Comparison of ENCODE assay signal across 1 cellular context in the genomic region with DNA sequence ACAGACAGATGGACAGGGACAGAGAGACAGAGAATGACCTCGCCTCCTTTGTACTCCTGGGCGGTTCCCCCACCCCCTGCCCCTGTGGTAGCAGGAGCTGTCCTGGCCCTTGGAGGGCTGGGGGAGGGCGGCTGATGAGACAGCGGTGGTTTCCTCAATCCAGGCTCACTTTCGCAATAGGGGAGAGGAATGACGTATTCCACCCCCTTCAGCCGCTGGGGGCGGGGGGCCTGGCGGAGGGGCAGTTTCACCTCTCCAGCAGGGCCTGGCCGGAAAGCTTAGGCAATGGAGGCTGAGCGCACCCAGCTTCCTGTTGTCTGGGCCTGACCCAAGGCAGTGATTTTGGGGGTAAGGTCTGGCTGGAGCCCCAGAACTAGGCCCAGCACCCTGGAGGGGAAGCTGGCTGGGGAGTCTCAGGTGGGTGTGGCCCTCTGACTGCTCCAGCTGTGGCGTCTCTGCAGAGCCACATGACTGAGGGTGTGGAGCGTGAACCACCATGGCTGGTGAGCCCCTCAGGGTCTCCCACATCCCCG.
A peak's percentile ranks its signal among the peaks of the same experiment; 100 is the strongest.
TF ChIP-seq lines count a peak whose summit lies in the region.

No MANE protein-coding gene starts in this region.

TF ChIP-seq in K562, 482 proteins besides CTCF, POLR2A, EP300 and RAD21 (continued from another document and continues in another):
- TF ChIP-seq, protein P1, sequence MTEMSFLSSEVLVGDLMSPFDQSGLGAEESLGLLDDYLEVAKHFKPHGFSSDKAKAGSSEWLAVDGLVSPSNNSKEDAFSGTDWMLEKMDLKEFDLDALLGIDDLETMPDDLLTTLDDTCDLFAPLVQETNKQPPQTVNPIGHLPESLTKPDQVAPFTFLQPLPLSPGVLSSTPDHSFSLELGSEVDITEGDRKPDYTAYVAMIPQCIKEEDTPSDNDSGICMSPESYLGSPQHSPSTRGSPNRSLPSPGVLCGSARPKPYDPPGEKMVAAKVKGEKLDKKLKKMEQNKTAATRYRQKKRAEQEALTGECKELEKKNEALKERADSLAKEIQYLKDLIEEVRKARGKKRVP (CRISPR knock-in tag; IDR thresholded peaks at IDR 0.05) = 0 out of 2 replicates have a peak, but pooled peaks have one; percentile 58
- TF ChIP-seq CBFB (CRISPR knock-in tag; IDR thresholded peaks at IDR 0.05) = no peak
- TF ChIP-seq ZNF431 (CRISPR knock-in tag; IDR thresholded peaks at IDR 0.05) = no peak
- no peak for TF ChIP-seq ZNF707 (CRISPR knock-in tag; conservative IDR thresholded peaks at IDR 0.05)
- TF ChIP-seq CHD4 (IDR thresholded peaks at IDR 0.05; ENCODE audit: insufficient read depth, insufficient replicate concordance, low read depth, low read length, poor library complexity, severe bottlenecking) = no peak
- TF ChIP-seq CHCHD3 (CRISPR knock-in tag; IDR thresholded peaks at IDR 0.05) = no peak
- no peak for TF ChIP-seq RHOXF2B (CRISPR knock-in tag; conservative IDR thresholded peaks at IDR 0.05)
- TF ChIP-seq ESRRA (IDR thresholded peaks at IDR 0.05; ENCODE audit: borderline replicate concordance, low read depth) = peak; percentile 79; the same call in 1 of the 2 replicates
- no peak for TF ChIP-seq COPS2 (conservative IDR thresholded peaks at IDR 0.05)
- TF ChIP-seq CCNT2 (IDR thresholded peaks at IDR 0.05; ENCODE audit: borderline replicate concordance, extremely low read depth, insufficient read length, low read depth, low read length) = no peak
- no peak for TF ChIP-seq RFX5 (IDR thresholded peaks at IDR 0.05; ENCODE audit: low read depth, low read length)
- TF ChIP-seq MAFG (tag; conservative IDR thresholded peaks at IDR 0.05) = no peak
- TF ChIP-seq, protein P2, sequence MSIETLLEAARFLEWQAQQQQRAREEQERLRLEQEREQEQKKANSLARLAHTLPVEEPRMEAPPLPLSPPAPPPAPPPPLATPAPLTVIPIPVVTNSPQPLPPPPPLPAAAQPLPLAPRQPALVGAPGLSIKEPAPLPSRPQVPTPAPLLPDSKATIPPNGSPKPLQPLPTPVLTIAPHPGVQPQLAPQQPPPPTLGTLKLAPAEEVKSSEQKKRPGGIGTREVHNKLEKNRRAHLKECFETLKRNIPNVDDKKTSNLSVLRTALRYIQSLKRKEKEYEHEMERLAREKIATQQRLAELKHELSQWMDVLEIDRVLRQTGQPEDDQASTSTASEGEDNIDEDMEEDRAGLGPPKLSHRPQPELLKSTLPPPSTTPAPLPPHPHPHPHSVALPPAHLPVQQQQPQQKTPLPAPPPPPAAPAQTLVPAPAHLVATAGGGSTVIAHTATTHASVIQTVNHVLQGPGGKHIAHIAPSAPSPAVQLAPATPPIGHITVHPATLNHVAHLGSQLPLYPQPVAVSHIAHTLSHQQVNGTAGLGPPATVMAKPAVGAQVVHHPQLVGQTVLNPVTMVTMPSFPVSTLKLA (conservative IDR thresholded peaks at IDR 0.05) = peak; percentile 59 to 79
- no peak; a peak in 1 of 4 replicates for TF ChIP-seq KDM4B (IDR thresholded peaks at IDR 0.05; ENCODE audit: borderline replicate concordance in 2 of 2, low read depth in 1 of 2)
- TF ChIP-seq, protein P3, sequence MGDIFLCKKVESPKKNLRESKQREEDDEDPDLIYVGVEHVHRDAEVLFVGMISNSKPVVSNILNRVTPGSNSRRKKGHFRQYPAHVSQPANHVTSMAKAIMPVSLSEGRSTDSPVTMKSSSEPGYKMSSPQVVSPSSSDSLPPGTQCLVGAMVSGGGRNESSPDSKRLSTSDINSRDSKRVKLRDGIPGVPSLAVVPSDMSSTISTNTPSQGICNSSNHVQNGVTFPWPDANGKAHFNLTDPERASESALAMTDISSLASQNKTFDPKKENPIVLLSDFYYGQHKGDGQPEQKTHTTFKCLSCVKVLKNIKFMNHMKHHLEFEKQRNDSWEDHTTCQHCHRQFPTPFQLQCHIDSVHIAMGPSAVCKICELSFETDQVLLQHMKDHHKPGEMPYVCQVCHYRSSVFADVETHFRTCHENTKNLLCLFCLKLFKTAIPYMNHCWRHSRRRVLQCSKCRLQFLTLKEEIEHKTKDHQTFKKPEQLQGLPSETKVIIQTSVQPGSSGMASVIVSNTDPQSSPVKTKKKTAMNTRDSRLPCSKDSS (IDR thresholded peaks at IDR 0.05; ENCODE audit: low read depth, partially characterized antibody) = no peak
- TF ChIP-seq BRF1 (IDR thresholded peaks at IDR 0.05; ENCODE audit: borderline replicate concordance, extremely low read depth, insufficient read length) = no peak
- no peak for TF ChIP-seq NFIX (CRISPR knock-in tag; IDR thresholded peaks at IDR 0.05; ENCODE audit: low read depth)
- TF ChIP-seq POLR3G (IDR thresholded peaks at IDR 0.05; ENCODE audit: extremely low read depth, insufficient read length, insufficient replicate concordance) = no peak
- TF ChIP-seq ZBTB7A (IDR thresholded peaks at IDR 0.05; ENCODE audit: borderline replicate concordance, control insufficient read depth, low read depth, low read length) = peak; percentile 68; the same call in 1 of the 2 replicates
- TF ChIP-seq SMARCA5 (IDR thresholded peaks at IDR 0.05) = no peak
- no peak for TF ChIP-seq ZSCAN32 (CRISPR knock-in tag; IDR thresholded peaks at IDR 0.05)
- TF ChIP-seq TBP (optimal IDR thresholded peaks at IDR 0.05; ENCODE audit: low read depth, low read length) = no peak
- TF ChIP-seq, protein P4, sequence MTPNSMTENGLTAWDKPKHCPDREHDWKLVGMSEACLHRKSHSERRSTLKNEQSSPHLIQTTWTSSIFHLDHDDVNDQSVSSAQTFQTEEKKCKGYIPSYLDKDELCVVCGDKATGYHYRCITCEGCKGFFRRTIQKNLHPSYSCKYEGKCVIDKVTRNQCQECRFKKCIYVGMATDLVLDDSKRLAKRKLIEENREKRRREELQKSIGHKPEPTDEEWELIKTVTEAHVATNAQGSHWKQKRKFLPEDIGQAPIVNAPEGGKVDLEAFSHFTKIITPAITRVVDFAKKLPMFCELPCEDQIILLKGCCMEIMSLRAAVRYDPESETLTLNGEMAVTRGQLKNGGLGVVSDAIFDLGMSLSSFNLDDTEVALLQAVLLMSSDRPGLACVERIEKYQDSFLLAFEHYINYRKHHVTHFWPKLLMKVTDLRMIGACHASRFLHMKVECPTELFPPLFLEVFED (CRISPR knock-in tag; conservative IDR thresholded peaks at IDR 0.05) = no peak
- 0 out of 2 replicates have a peak, but pooled peaks have one; percentile 54 for TF ChIP-seq LCOR (CRISPR knock-in tag; IDR thresholded peaks at IDR 0.05)
- no peak for TF ChIP-seq ZNF785 (CRISPR knock-in tag; IDR thresholded peaks at IDR 0.05)
- TF ChIP-seq TARDBP (IDR thresholded peaks at IDR 0.05) = no peak; the same call in 1 of the 2 replicates
- no peak for TF ChIP-seq NFXL1 (CRISPR knock-in tag; IDR thresholded peaks at IDR 0.05)
- peak; percentile 30; the same call in 1 of the 2 replicates for TF ChIP-seq ZEB2 (IDR thresholded peaks at IDR 0.05)
- TF ChIP-seq SRSF1 (IDR thresholded peaks at IDR 0.05; ENCODE audit: low read depth, low read length) = no peak
- TF ChIP-seq CBFA2T3 (IDR thresholded peaks at IDR 0.05) = peak; percentile 53; the same call in 1 of the 2 replicates
- TF ChIP-seq SOX6 (IDR thresholded peaks at IDR 0.05) = peak; percentile 56; the same call in 1 of the 2 replicates
- TF ChIP-seq RBM15 (IDR thresholded peaks at IDR 0.05; ENCODE audit: insufficient read depth, low read length) = no peak
- TF ChIP-seq EZH2 (IDR thresholded peaks at IDR 0.05; ENCODE audit: borderline replicate concordance, low read depth, low read length) = no peak
- TF ChIP-seq SETDB1 (IDR thresholded peaks at IDR 0.05; ENCODE audit: low read length) = no peak
- no peak for TF ChIP-seq ZNF41 (CRISPR knock-in tag; conservative IDR thresholded peaks at IDR 0.05)
- TF ChIP-seq HMG20A (CRISPR knock-in tag; conservative IDR thresholded peaks at IDR 0.05) = no peak
- no peak for TF ChIP-seq ELF4 (CRISPR knock-in tag; IDR thresholded peaks at IDR 0.05)
- no peak for TF ChIP-seq SLC30A9 (CRISPR knock-in tag; IDR thresholded peaks at IDR 0.05)
- no peak for TF ChIP-seq ZNF133 (CRISPR knock-in tag; IDR thresholded peaks at IDR 0.05)
- TF ChIP-seq HNRNPUL1 (IDR thresholded peaks at IDR 0.05; ENCODE audit: low read length) = no peak
- TF ChIP-seq STAT5A (IDR thresholded peaks at IDR 0.05; ENCODE audit: borderline replicate concordance, low read length) = no peak
- no peak; a peak in 1 of 4 replicates for TF ChIP-seq FOXK2 (conservative IDR thresholded peaks at IDR 0.05 in 1 of 2, IDR thresholded peaks at IDR 0.05 in 1 of 2; ENCODE audit: low read depth in 2 of 2)
- TF ChIP-seq, protein P5, sequence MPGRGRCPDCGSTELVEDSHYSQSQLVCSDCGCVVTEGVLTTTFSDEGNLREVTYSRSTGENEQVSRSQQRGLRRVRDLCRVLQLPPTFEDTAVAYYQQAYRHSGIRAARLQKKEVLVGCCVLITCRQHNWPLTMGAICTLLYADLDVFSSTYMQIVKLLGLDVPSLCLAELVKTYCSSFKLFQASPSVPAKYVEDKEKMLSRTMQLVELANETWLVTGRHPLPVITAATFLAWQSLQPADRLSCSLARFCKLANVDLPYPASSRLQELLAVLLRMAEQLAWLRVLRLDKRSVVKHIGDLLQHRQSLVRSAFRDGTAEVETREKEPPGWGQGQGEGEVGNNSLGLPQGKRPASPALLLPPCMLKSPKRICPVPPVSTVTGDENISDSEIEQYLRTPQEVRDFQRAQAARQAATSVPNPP (IDR thresholded peaks at IDR 0.05; ENCODE audit: borderline replicate concordance, insufficient read depth, insufficient read length) = no peak
- TF ChIP-seq, protein P6, sequence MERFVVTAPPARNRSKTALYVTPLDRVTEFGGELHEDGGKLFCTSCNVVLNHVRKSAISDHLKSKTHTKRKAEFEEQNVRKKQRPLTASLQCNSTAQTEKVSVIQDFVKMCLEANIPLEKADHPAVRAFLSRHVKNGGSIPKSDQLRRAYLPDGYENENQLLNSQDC (CRISPR knock-in tag; IDR thresholded peaks at IDR 0.05) = no peak
- TF ChIP-seq NCOR1 (IDR thresholded peaks at IDR 0.05) = peak; percentile 62; the same call in 1 of the 2 replicates
- TF ChIP-seq, protein P7, sequence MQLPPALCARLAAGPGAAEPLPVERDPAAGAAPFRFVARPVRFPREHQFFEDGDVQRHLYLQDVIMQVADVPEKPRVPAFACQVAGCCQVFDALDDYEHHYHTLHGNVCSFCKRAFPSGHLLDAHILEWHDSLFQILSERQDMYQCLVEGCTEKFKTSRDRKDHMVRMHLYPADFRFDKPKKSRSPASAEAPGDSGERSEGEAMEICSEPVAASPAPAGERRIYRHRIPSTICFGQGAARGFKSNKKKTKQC (CRISPR knock-in tag; IDR thresholded peaks at IDR 0.05) = no peak; the same call in 1 of the 2 replicates
- no peak for TF ChIP-seq TAL1 (IDR thresholded peaks at IDR 0.05)
- TF ChIP-seq ZNF134 (CRISPR knock-in tag; conservative IDR thresholded peaks at IDR 0.05) = no peak
- no peak for TF ChIP-seq CAMTA2 (CRISPR knock-in tag; conservative IDR thresholded peaks at IDR 0.05)
- TF ChIP-seq, protein P8, sequence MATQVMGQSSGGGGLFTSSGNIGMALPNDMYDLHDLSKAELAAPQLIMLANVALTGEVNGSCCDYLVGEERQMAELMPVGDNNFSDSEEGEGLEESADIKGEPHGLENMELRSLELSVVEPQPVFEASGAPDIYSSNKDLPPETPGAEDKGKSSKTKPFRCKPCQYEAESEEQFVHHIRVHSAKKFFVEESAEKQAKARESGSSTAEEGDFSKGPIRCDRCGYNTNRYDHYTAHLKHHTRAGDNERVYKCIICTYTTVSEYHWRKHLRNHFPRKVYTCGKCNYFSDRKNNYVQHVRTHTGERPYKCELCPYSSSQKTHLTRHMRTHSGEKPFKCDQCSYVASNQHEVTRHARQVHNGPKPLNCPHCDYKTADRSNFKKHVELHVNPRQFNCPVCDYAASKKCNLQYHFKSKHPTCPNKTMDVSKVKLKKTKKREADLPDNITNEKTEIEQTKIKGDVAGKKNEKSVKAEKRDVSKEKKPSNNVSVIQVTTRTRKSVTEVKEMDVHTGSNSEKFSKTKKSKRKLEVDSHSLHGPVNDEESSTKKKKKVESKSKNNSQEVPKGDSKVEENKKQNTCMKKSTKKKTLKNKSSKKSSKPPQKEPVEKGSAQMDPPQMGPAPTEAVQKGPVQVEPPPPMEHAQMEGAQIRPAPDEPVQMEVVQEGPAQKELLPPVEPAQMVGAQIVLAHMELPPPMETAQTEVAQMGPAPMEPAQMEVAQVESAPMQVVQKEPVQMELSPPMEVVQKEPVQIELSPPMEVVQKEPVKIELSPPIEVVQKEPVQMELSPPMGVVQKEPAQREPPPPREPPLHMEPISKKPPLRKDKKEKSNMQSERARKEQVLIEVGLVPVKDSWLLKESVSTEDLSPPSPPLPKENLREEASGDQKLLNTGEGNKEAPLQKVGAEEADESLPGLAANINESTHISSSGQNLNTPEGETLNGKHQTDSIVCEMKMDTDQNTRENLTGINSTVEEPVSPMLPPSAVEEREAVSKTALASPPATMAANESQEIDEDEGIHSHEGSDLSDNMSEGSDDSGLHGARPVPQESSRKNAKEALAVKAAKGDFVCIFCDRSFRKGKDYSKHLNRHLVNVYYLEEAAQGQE (CRISPR knock-in tag; IDR thresholded peaks at IDR 0.05; ENCODE audit: low read depth) = no peak
- no peak for TF ChIP-seq SP2 (IDR thresholded peaks at IDR 0.05; ENCODE audit: extremely low read depth, low read depth, low read length, poor library complexity, severe bottlenecking)
- TF ChIP-seq ZBTB8A (IDR thresholded peaks at IDR 0.05; ENCODE audit: partially characterized antibody) = no peak
- no peak for TF ChIP-seq MTA3 (IDR thresholded peaks at IDR 0.05; ENCODE audit: borderline replicate concordance)
- TF ChIP-seq MED1 (CRISPR knock-in tag; IDR thresholded peaks at IDR 0.05; ENCODE audit: borderline replicate concordance) = no peak
- TF ChIP-seq JUND (IDR thresholded peaks at IDR 0.05; ENCODE audit: borderline replicate concordance, low read depth, low read length) = peak; percentile 96
- peak; percentile 95; the same call in 2 of the 3 replicates for TF ChIP-seq JUND (tag; IDR thresholded peaks at IDR 0.05; ENCODE audit: borderline replicate concordance, low read depth, low read length)
- TF ChIP-seq, protein P9, sequence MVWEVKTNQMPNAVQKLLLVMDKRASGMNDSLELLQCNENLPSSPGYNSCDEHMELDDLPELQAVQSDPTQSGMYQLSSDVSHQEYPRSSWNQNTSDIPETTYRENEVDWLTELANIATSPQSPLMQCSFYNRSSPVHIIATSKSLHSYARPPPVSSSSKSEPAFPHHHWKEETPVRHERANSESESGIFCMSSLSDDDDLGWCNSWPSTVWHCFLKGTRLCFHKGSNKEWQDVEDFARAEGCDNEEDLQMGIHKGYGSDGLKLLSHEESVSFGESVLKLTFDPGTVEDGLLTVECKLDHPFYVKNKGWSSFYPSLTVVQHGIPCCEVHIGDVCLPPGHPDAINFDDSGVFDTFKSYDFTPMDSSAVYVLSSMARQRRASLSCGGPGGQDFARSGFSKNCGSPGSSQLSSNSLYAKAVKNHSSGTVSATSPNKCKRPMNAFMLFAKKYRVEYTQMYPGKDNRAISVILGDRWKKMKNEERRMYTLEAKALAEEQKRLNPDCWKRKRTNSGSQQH (CRISPR knock-in tag; IDR thresholded peaks at IDR 0.05) = no peak
- TF ChIP-seq ZNF717 (CRISPR knock-in tag; IDR thresholded peaks at IDR 0.05) = no peak
- TF ChIP-seq, protein P10, sequence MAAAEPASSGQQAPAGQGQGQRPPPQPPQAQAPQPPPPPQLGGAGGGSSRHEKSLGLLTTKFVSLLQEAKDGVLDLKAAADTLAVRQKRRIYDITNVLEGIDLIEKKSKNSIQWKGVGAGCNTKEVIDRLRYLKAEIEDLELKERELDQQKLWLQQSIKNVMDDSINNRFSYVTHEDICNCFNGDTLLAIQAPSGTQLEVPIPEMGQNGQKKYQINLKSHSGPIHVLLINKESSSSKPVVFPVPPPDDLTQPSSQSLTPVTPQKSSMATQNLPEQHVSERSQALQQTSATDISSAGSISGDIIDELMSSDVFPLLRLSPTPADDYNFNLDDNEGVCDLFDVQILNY (CRISPR knock-in tag; IDR thresholded peaks at IDR 0.05) = no peak
- TF ChIP-seq CBX3 (IDR thresholded peaks at IDR 0.05; ENCODE audit: borderline replicate concordance in 1 of 2, low read length in 2 of 2) = 0 out of 3 replicates have a peak, but pooled peaks of 1 of the 2 experiments have one; percentile 35
